Comparison of ENCODE assay signal across 18 cellular contexts in genomic region chr7:23075571-23075970, GRCh38.
"Had no signal": no experiment of that assay in that cellular context is flagged by ENCODE, and none has a peak within 500 bp of the region (broad histone marks: within the 10 kb centered on the region; RNA-seq: fewer than 3 reads in every experiment).

No MANE protein-coding gene starts in this region.

- H3K9me3 Mint-ChIP-seq: activated B cell treated with CpG ODN at 0.5 μM for 24 hours; activated CD4-positive, alpha-beta T cell treated with anti-CD3 and anti-CD28 coated beads, Interleukin-2, amount 10 ng/mL, durations not matched to agents 24 days and 14 days; activated naive CD4-positive, alpha-beta T cell treated with anti-CD3 and anti-CD28 coated beads, Interleukin-2, amount 10 ng/mL, durations not matched to agents 7 days and 5 days; dendritic cell treated with granulocyte-macrophage colony-stimulating factor and Interleukin-4, amounts not matched to agents 40 ng/mL and 50 ng/mL, for 4 days; effector memory CD8-positive, alpha-beta T cell; naive thymus-derived CD8-positive, alpha-beta T cell; T-cell had no signal

- H3K36me3 Mint-ChIP-seq: activated naive CD4-positive, alpha-beta T cell treated with anti-CD3 and anti-CD28 coated beads, Interleukin-2, amount 10 ng/mL, durations not matched to agents 7 days and 5 days; naive thymus-derived CD8-positive, alpha-beta T cell; T-cell had no signal

- H3K36me3 ChIP-seq: adrenal gland, suprapubic skin had no signal

- H3K27me3 ChIP-seq: adrenal gland, suprapubic skin had no signal

- H3K27ac ChIP-seq: epithelial cell of prostate, psoas muscle, suprapubic skin had no signal

- H3K27ac Mint-ChIP-seq: activated B cell treated with CpG ODN at 0.5 μM for 24 hours; activated CD4-positive, alpha-beta T cell treated with anti-CD3 and anti-CD28 coated beads, Interleukin-2, amount 10 ng/mL, durations not matched to agents 24 days and 14 days; activated naive CD4-positive, alpha-beta T cell treated with anti-CD3 and anti-CD28 coated beads, Interleukin-2, amount 10 ng/mL, durations not matched to agents 7 days and 5 days; dendritic cell treated with granulocyte-macrophage colony-stimulating factor and Interleukin-4, amounts not matched to agents 40 ng/mL and 50 ng/mL, for 4 days; effector memory CD8-positive, alpha-beta T cell; naive thymus-derived CD8-positive, alpha-beta T cell; T-cell had no signal

- H3K9me3 ChIP-seq: adrenal gland, mucosa of descending colon, psoas muscle, suprapubic skin had no signal

- ATAC-seq: effector memory CD8-positive, alpha-beta T cell; naive thymus-derived CD8-positive, alpha-beta T cell; psoas muscle; T-cell had no signal

- DNase-seq: activated B cell treated with CpG ODN at 0.5 μM for 24 hours; activated CD4-positive, alpha-beta T cell treated with anti-CD3 and anti-CD28 coated beads, Interleukin-2, amount 10 ng/mL, durations not matched to agents 24 days and 14 days; activated CD8-positive, alpha-beta memory T cell treated with anti-CD3 and anti-CD28 coated beads for 24 hours; activated naive CD4-positive, alpha-beta T cell treated with anti-CD3 and anti-CD28 coated beads, Interleukin-2, amount 10 ng/mL, durations not matched to agents 7 days and 5 days; adrenal gland; effector memory CD8-positive, alpha-beta T cell; hypothalamus; naive thymus-derived CD8-positive, alpha-beta T cell; nucleus accumbens; psoas muscle; stimulated activated CD4-positive, alpha-beta T cell treated with anti-CD3 and anti-CD28 coated beads, Interleukin-2, amount 100 ng/mL, for 48 hours; stimulated activated naive CD4-positive, alpha-beta T cell treated with Interleukin-2 at 50 U/mL for 16 hours; T-cell; T1000 had no signal

- H3K4me1 Mint-ChIP-seq: activated B cell treated with CpG ODN at 0.5 μM for 24 hours; activated CD4-positive, alpha-beta T cell treated with anti-CD3 and anti-CD28 coated beads, Interleukin-2, amount 10 ng/mL, durations not matched to agents 24 days and 14 days; activated naive CD4-positive, alpha-beta T cell treated with anti-CD3 and anti-CD28 coated beads, Interleukin-2, amount 10 ng/mL, durations not matched to agents 7 days and 5 days; naive thymus-derived CD8-positive, alpha-beta T cell; T-cell had no signal

- H3K4me3 Mint-ChIP-seq: activated B cell treated with CpG ODN at 0.5 μM for 24 hours; activated CD4-positive, alpha-beta T cell treated with anti-CD3 and anti-CD28 coated beads, Interleukin-2, amount 10 ng/mL, durations not matched to agents 24 days and 14 days; activated naive CD4-positive, alpha-beta T cell treated with anti-CD3 and anti-CD28 coated beads, Interleukin-2, amount 10 ng/mL, durations not matched to agents 7 days and 5 days; dendritic cell treated with granulocyte-macrophage colony-stimulating factor and Interleukin-4, amounts not matched to agents 40 ng/mL and 50 ng/mL, for 4 days; effector memory CD8-positive, alpha-beta T cell; naive thymus-derived CD8-positive, alpha-beta T cell; T-cell had no signal

- H3K4me1 ChIP-seq: psoas muscle, suprapubic skin had no signal

- H3K4me3 ChIP-seq: adrenal gland, mucosa of descending colon, psoas muscle, suprapubic skin had no signal
